Comparison of ENCODE assay signal across 10 cellular contexts in genomic region chr14:58362798-58363412, GRCh38. TPM values are rescaled to one million over a fixed set of nuclear protein-coding genes. Genes with fewer than 3 reads are reported as not detected.
DNase-seq lines count a peak whose midpoint lies in the region; ATAC-seq lines count a peak whose summit lies in the region.
"Had no signal": no experiment of that assay in that cellular context is flagged by ENCODE, and none has a peak within 500 bp of the region (broad histone marks: within the 10 kb centered on the region; RNA-seq: fewer than 3 reads in every experiment).

No MANE protein-coding gene starts in this region.

- H3K9me3 Mint-ChIP-seq in T-cell, result no peaks in the 10 kb centered on the region
- H3K9me3 Mint-ChIP-seq in activated naive CD4-positive, alpha-beta T cell treated with anti-CD3 and anti-CD28 coated beads, Interleukin-2, amount 10 ng/mL, durations not matched to agents 7 days and 5 days, result no peaks in the 10 kb centered on the region

- ATAC-seq in T-cell (replicated peaks in 1 of 4), result peak in 3 of 4 experiments; percentile 57 to 69 (median 62)
- no peak for ATAC-seq in HG03196 (IDR thresholded peaks at IDR 0.05; ENCODE audit: unreplicated experiment)
- no peak for ATAC-seq in GM18870 (IDR thresholded peaks at IDR 0.05; ENCODE audit: unreplicated experiment)

- H3K4me1 Mint-ChIP-seq in T-cell, result no peaks in the 10 kb centered on the region
- H3K4me1 Mint-ChIP-seq in activated naive CD4-positive, alpha-beta T cell treated with anti-CD3 and anti-CD28 coated beads, Interleukin-2, amount 10 ng/mL, durations not matched to agents 7 days and 5 days, result peaks cover 4% of the 10 kb centered on the region

- no peaks in the 10 kb centered on the region for H3K27me3 Mint-ChIP-seq in T-cell
- no peaks in the 10 kb centered on the region for H3K27me3 Mint-ChIP-seq in activated naive CD4-positive, alpha-beta T cell treated with anti-CD3 and anti-CD28 coated beads, Interleukin-2, amount 10 ng/mL, durations not matched to agents 7 days and 5 days

- H3K4me3 Mint-ChIP-seq in T-cell, result no peak overlapping the region
- no peak overlapping the region for H3K4me3 Mint-ChIP-seq in activated naive CD4-positive, alpha-beta T cell treated with anti-CD3 and anti-CD28 coated beads, Interleukin-2, amount 10 ng/mL, durations not matched to agents 7 days and 5 days

- no peak overlapping the region for H3K27ac Mint-ChIP-seq in T-cell
- H3K27ac Mint-ChIP-seq in activated naive CD4-positive, alpha-beta T cell treated with anti-CD3 and anti-CD28 coated beads, Interleukin-2, amount 10 ng/mL, durations not matched to agents 7 days and 5 days, result no peak overlapping the region

- POLR2A ChIA-PET in T-cell (lab: Charles Lee), result no interaction called here

- DNase-seq in NCI-H1417 (lab: John Stamatoyannopoulos, UW), result peak; percentile 22 to 79 (median 24)
- no peak for DNase-seq in NCI-H1417 treated with DMSO at 0.1 percent for 48 hours (lab: John Stamatoyannopoulos, UW)
- peak; percentile 33 for DNase-seq in M059J (ENCODE audit: low read depth)
- peak in 1 of 34 experiments; percentile 6 for DNase-seq in T-cell
- peak; percentile 34 for DNase-seq in inferior parietal cortex (ENCODE audit: extremely low spot score)
- no peak for DNase-seq in activated naive CD4-positive, alpha-beta T cell treated with anti-CD3 and anti-CD28 coated beads, Interleukin-2, amount 10 ng/mL, durations not matched to agents 7 days and 5 days

- CTCF ChIA-PET in T-cell (lab: Charles Lee), result interaction anchor here in 1 of 2 donors (0.8 kb wide), 1 partner anchor 13 kb away, joined by 3 read pairs; no protein-coding TSS in a partner anchor
- CTCF ChIA-PET in activated naive CD4-positive, alpha-beta T cell treated with anti-CD3 and anti-CD28 coated beads, Interleukin-2, amount 10 ng/mL, durations not matched to agents 7 days and 5 days (lab: Charles Lee), result interaction anchor here (1.0 kb wide), 1 partner anchor 38 kb away, joined by 3 read pairs; no protein-coding TSS in a partner anchor

- peaks cover 45% of the 10 kb centered on the region for H3K36me3 Mint-ChIP-seq in T-cell
- H3K36me3 Mint-ChIP-seq in activated naive CD4-positive, alpha-beta T cell treated with anti-CD3 and anti-CD28 coated beads, Interleukin-2, amount 10 ng/mL, durations not matched to agents 7 days and 5 days, result peaks cover 40% of the 10 kb centered on the region

RNA-seq across cellular contexts. Expression of gene TOMM20L, which starts 32.8 kb away (rescaled TPM):
- total RNA-seq in M059J (2014; rRNA removed; shearing (Covaris generic)), result not detected in 2 replicates
- total RNA-seq in T-cell, result under 1 TPM in 1 of 5 donors, not detected in 4; 0.73 TPM
- total RNA-seq: pulmonary artery endothelial cell; T-helper 2 cell treated with Interferon-gamma antibody and Interleukin-4, amounts not matched to agents 100 ng/mL and 5 ng/mL, for 36 hours had no signal

Comparison
In these comparisons a context has a peak if more than half of its experiments do, and no peak if none do; other contexts are left out.
1. DNase-seq: peak in NCI-H1417 (3 of 3), M059J (single experiment) and inferior parietal cortex (single experiment); none in NCI-H1417 treated with DMSO at 0.1 percent for 48 hours (single experiment) and activated naive CD4-positive, alpha-beta T cell treated with anti-CD3 and anti-CD28 coated beads, Interleukin-2, amount 10 ng/mL, durations not matched to agents 7 days and 5 days (single experiment).
2. ATAC-seq: peak in T-cell (3 of 4); none in HG03196 (single experiment) and GM18870 (single experiment).